Comparison of ENCODE assay signal across 40 cellular contexts in the genomic region with DNA sequence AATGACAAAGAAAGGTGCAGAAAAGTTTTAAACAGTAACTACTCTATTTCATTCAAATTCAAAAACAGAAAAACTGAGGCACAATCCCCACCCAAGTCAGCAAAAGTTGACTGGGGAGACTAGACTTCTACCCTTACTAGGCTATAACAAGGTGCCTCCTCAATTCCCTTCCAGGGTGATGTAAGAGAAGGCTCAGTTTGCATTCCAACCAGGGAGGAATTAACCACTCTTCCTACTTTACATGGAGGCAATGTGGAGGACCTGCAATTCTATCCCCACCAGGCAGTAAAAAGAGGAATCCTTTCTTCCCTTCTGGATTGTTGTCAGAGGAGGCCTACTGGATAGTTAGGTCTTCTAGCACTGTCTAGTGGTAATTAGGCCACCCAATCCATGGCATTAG. TPM values are rescaled to one million over a fixed set of nuclear protein-coding genes. Genes with fewer than 3 reads are reported as not detected.
"Had no signal": no experiment of that assay in that cellular context is flagged by ENCODE, and none has a peak within 500 bp of the region (broad histone marks: within the 10 kb centered on the region; RNA-seq: fewer than 3 reads in every experiment).

No MANE protein-coding gene starts in this region.

- H3K9me3 ChIP-seq: colonic mucosa, gastroesophageal sphincter, lower lobe of right lung, neutrophil, right lobe of liver, tibial nerve had no signal

- H3K4me1 Mint-ChIP-seq: activated naive CD8-positive, alpha-beta T cell treated with anti-CD3 and anti-CD28 coated beads for 36 hours; brain; natural killer cell had no signal

- DNase-seq: activated CD4-positive, alpha-beta T cell treated with anti-CD3 and anti-CD28 coated beads for 4 hours; activated CD4-positive, alpha-beta T cell treated with anti-CD3 and anti-CD28 coated beads, Interleukin-2, amount 50 U/mL, for 4 hours; activated CD8-positive, alpha-beta memory T cell treated with anti-CD3 and anti-CD28 coated beads for 24 hours; activated CD8-positive, alpha-beta memory T cell treated with anti-CD3 and anti-CD28 coated beads, Interleukin-2, amount 50 U/mL, for 4 hours; activated effector memory CD4-positive, alpha-beta T cell treated with anti-CD3 and anti-CD28 coated beads, Interleukin-2, amount 50 U/mL, for 16 hours; activated naive CD4-positive, alpha-beta T cell treated with anti-CD3 and anti-CD28 coated beads for 36 hours; activated naive CD8-positive, alpha-beta T cell treated with anti-CD3 and anti-CD28 coated beads for 36 hours; activated T-cell treated with anti-CD3 and anti-CD28 coated beads, Interleukin-2, amount 50 U/mL, for 1 hour; adrenal gland; aorta; cerebellar nuclear complex; colonic mucosa; effector CD8-positive, alpha-beta T cell; kidney glomerular epithelial cell; lower lobe of right lung; mesenchymal stem cell; natural killer cell; right lobe of liver; stimulated activated CD4-positive, alpha-beta T cell treated with anti-CD3 and anti-CD28 coated beads, Interleukin-2, amount 100 ng/mL, for 48 hours; stimulated activated naive CD4-positive, alpha-beta T cell treated with Interleukin-2 at 50 U/mL for 16 hours; T-helper 1 cell had no signal

- H3K9me3 Mint-ChIP-seq: activated naive CD4-positive, alpha-beta T cell treated with anti-CD3 and anti-CD28 coated beads for 36 hours; activated T-helper 1 cell treated with anti-CD3 and anti-CD28 coated beads, Interleukin-12 subunit alpha, Interleukin-12 subunit beta, Interleukin-2, Interleukin-4 antibody, amounts not matched to agents 30 ng/mL and 10 ng/mL and 1 ng/mL, durations not matched to agents 14 hours and 24 hours and 36 hours; T-helper 2 cell treated with Interferon-gamma antibody and Interleukin-4, amounts not matched to agents 5 μg/mL and 100 μg/mL, for 36 hours had no signal

- H3K4me3 Mint-ChIP-seq: activated naive CD4-positive, alpha-beta T cell treated with anti-CD3 and anti-CD28 coated beads for 36 hours; activated naive CD8-positive, alpha-beta T cell treated with anti-CD3 and anti-CD28 coated beads for 36 hours; activated T-helper 1 cell treated with anti-CD3 and anti-CD28 coated beads, Interleukin-12 subunit alpha, Interleukin-12 subunit beta, Interleukin-2, Interleukin-4 antibody, amounts not matched to agents 30 ng/mL and 10 ng/mL and 1 ng/mL, durations not matched to agents 14 hours and 24 hours and 36 hours; brain; natural killer cell; T-helper 2 cell treated with Interferon-gamma antibody and Interleukin-4, amounts not matched to agents 5 μg/mL and 100 μg/mL, for 36 hours had no signal

- H3K4me3 ChIP-seq: adrenal gland, cardiac muscle cell, colonic mucosa, gastroesophageal sphincter, hepatocyte, lower lobe of right lung, right lobe of liver, tibial nerve had no signal

- H3K36me3 ChIP-seq: adrenal gland, cardiac muscle cell, colonic mucosa, gastroesophageal sphincter, lower lobe of right lung, neutrophil, right lobe of liver, tibial nerve had no signal

- H3K27me3 ChIP-seq: adrenal gland, cardiac muscle cell, colonic mucosa, gastroesophageal sphincter, hepatocyte, neutrophil, right lobe of liver, tibial nerve had no signal

- H3K27ac ChIP-seq: adrenal gland, cardiac muscle cell, colonic mucosa, gastroesophageal sphincter, hepatocyte, lower lobe of right lung, neutrophil, right lobe of liver, tibial nerve had no signal

- ATAC-seq: gastroesophageal sphincter, left lobe of liver, lower lobe of right lung, natural killer cell, right lobe of liver had no signal

- H3K4me1 ChIP-seq: adrenal gland, colonic mucosa, gastroesophageal sphincter, lower lobe of right lung, right lobe of liver, tibial nerve had no signal

- H3K36me3 Mint-ChIP-seq: activated naive CD8-positive, alpha-beta T cell treated with anti-CD3 and anti-CD28 coated beads for 36 hours; brain; natural killer cell had no signal

- H3K27ac Mint-ChIP-seq: activated naive CD4-positive, alpha-beta T cell treated with anti-CD3 and anti-CD28 coated beads for 36 hours; activated naive CD8-positive, alpha-beta T cell treated with anti-CD3 and anti-CD28 coated beads for 36 hours; activated T-helper 1 cell treated with anti-CD3 and anti-CD28 coated beads, Interleukin-12 subunit alpha, Interleukin-12 subunit beta, Interleukin-2, Interleukin-4 antibody, amounts not matched to agents 30 ng/mL and 10 ng/mL and 1 ng/mL, durations not matched to agents 14 hours and 24 hours and 36 hours; brain; natural killer cell; T-helper 2 cell treated with Interferon-gamma antibody and Interleukin-4, amounts not matched to agents 5 μg/mL and 100 μg/mL, for 36 hours had no signal

- H3K27me3 Mint-ChIP-seq: activated naive CD8-positive, alpha-beta T cell treated with anti-CD3 and anti-CD28 coated beads for 36 hours; brain had no signal

RNA-seq across cellular contexts. Expression of a gene that starts 26.1 kb away (rescaled TPM):
- total RNA-seq: activated naive CD4-positive, alpha-beta T cell treated with anti-CD3 and anti-CD28 coated beads for 36 hours; activated naive CD8-positive, alpha-beta T cell treated with anti-CD3 and anti-CD28 coated beads for 36 hours; activated T-helper 1 cell treated with anti-CD3 and anti-CD28 coated beads, Interleukin-12 subunit alpha, Interleukin-12 subunit beta, Interleukin-2, Interleukin-4 antibody, amounts not matched to agents 30 ng/mL and 10 ng/mL and 1 ng/mL, durations not matched to agents 14 hours and 24 hours and 36 hours; adrenal gland; aorta; cardiac muscle cell; colonic mucosa; dermis microvascular lymphatic vessel endothelial cell; fibroblast of lung; fibroblast of villous mesenchyme; gastroesophageal sphincter; hepatocyte; left lobe of liver; lower lobe of right lung; mononuclear cell; natural killer cell; osteocyte; posterior vena cava; right lobe of liver; skeletal muscle tissue; temporal lobe; tibial nerve; ureter had no signal
- polyA plus RNA-seq: adrenal gland, aorta, esophagus, fibroblast of lung, hepatocyte had no signal
